ENCODE assay signal across 1 cellular context in genomic region chr6:136284909-136285308, GRCh38.
TF ChIP-seq lines count a peak whose summit lies in the region.

No MANE protein-coding gene starts in this region.

TF ChIP-seq in K562, 482 proteins besides CTCF, POLR2A, EP300 and RAD21 (continued from another document):
- TF ChIP-seq ARID3A (IDR thresholded peaks at IDR 0.05; ENCODE audit: borderline replicate concordance, low read depth, low read length) (0 out of 2 replicates have a peak, but pooled peaks have one; percentile 33), USF2 (CRISPR knock-in tag; IDR thresholded peaks at IDR 0.05) (no peak), ZNF584 (CRISPR knock-in tag; IDR thresholded peaks at IDR 0.05; ENCODE audit: low read depth) (no peak), DEAF1 (CRISPR knock-in tag; IDR thresholded peaks at IDR 0.05) (0 out of 2 replicates have a peak, but pooled peaks have one; percentile 4), PRDM10 (IDR thresholded peaks at IDR 0.05; ENCODE audit: partially characterized antibody) (peak; percentile 64), ZNF695 (CRISPR knock-in tag; IDR thresholded peaks at IDR 0.05) (no peak), E2F1 (CRISPR knock-in tag; IDR thresholded peaks at IDR 0.05) (0 out of 2 replicates have a peak, but pooled peaks have one; percentile 15), TRIM28 (IDR thresholded peaks at IDR 0.05) (no peak), MCM3 (IDR thresholded peaks at IDR 0.05) (no peak), FOSL1 (tag; conservative IDR thresholded peaks at IDR 0.05) (peak; percentile 62; the same call in 1 of the 2 replicates), ZFP30 (CRISPR knock-in tag; IDR thresholded peaks at IDR 0.05; ENCODE audit: borderline replicate concordance) (no peak), ZNF384 (IDR thresholded peaks at IDR 0.05; ENCODE audit: low read depth, low read length) (0 out of 2 replicates have a peak, but pooled peaks have one; percentile 19), TBL1XR1 (IDR thresholded peaks at IDR 0.05; ENCODE audit: low read length in 2 of 2) (no peak), ZNF79 (CRISPR knock-in tag; IDR thresholded peaks at IDR 0.05; ENCODE audit: low read depth) (no peak), ATF3 (IDR thresholded peaks at IDR 0.05) (peak; percentile 69), ATF3 (CRISPR knock-in tag; conservative IDR thresholded peaks at IDR 0.05) (no peak), IRF9 (tag; IDR thresholded peaks at IDR 0.05) (no peak)
